In the genomic region with DNA sequence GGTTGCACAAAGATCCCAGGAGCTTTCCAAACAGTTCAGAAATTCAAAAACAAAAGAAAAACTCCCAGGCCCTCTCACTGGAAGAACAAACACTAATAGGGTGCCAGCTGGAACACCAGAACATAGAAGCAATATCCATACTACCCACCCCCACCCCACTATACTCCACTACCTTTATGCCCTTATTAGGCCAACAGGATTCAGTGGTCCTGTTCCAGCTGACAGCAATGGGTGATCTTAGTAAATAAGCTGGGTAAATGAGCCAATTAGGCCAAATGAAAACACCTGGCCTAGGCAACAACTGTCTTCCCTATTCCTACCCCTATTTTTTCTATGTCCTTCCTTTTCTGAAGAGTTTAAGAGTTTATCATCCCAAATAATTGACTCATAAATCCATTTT, we compare ENCODE assay signal across 20 cellular contexts.
"Had no signal": no experiment of that assay in that cellular context is flagged by ENCODE, and none has a peak within 500 bp of the region (broad histone marks: within the 10 kb centered on the region; RNA-seq: fewer than 3 reads in every experiment).

No MANE protein-coding gene starts in this region.

- DNase-seq: activated CD4-positive, alpha-beta T cell treated with anti-CD3 and anti-CD28 coated beads for 4 hours; activated CD8-positive, alpha-beta memory T cell treated with anti-CD3 and anti-CD28 coated beads, Interleukin-2, amount 50 U/mL, for 48 hours; activated CD8-positive, alpha-beta T cell treated with anti-CD3 and anti-CD28 coated beads for 36 hours; activated naive CD4-positive, alpha-beta T cell; activated T-cell treated with anti-CD3 and anti-CD28 coated beads, Interleukin-2, amount 50 U/mL, for 1 hour; aorta; cortex of kidney; KG1; NCI-H1092; NCI-H1694 treated with DMSO at 0.1 percent for 48 hours; NCI-H2081 treated with DMSO at 0.1 percent for 48 hours; NCI-H345; NCI-H510A; NCI-H526 treated with DMSO at 0.1 percent for 48 hours; RPMI8226; T-cell had no signal

- H3K4me3 ChIP-seq: SK-N-MC had no signal

- ATAC-seq: activated CD4-positive, CD25-positive, alpha-beta regulatory T cell treated with anti-CD3 and anti-CD28 coated beads, Interleukin-2, amount 50 U/mL, for 24 hours; activated CD8-positive, alpha-beta T cell treated with anti-CD3 and anti-CD28 coated beads for 36 hours; Panc1; Right ventricle myocardium inferior; T-cell had no signal

- H3K27ac ChIP-seq: SK-N-MC had no signal
